Comparison of ENCODE assay signal across 10 cellular contexts in genomic region chr17:7309628-7310027, GRCh38. TPM values are rescaled to one million over a fixed set of nuclear protein-coding genes. Genes with fewer than 3 reads are reported as not detected.
DNase-seq lines count a peak whose midpoint lies in the region; ATAC-seq, FAIRE-seq and TF ChIP-seq lines count a peak whose summit lies in the region.
"Had no signal": no experiment of that assay in that cellular context is flagged by ENCODE, and none has a peak within 500 bp of the region (broad histone marks: within the 10 kb centered on the region; RNA-seq: fewer than 3 reads in every experiment).

No MANE protein-coding gene starts in this region.

- TF ChIP-seq CTCF in cardiac fibroblast (IDR thresholded peaks at IDR 0.05; ENCODE audit: low read depth, low read length) (no peak), natural killer cell (IDR thresholded peaks at IDR 0.05) (no peak), D721Med (IDR thresholded peaks at IDR 0.05; ENCODE audit: insufficient read depth, missing control alignments) (no peak)

- peak overlapping the region; percentile 81 to 99 (median 94) for H3K4me2 ChIP-seq in BLaER1 treated with 17β-estradiol and CSF1 and Interleukin-3, amounts not matched to agents 10 nM and 100 nM

- DNase-seq in cardiac fibroblast (ENCODE audit: low read depth in 2 of 2) (no peak), natural killer cell (peak; percentile 15), epidermal melanocyte (ENCODE audit: insufficient read length, low spot score) (no peak), D721Med (ENCODE audit: insufficient read length, low spot score) (no peak)
- DNase-seq: NCI-H510A treated with DMSO at 0.1 percent for 48 hours had no signal

- no peaks in the 10 kb centered on the region for H3K9me3 Mint-ChIP-seq in natural killer cell

- no peak for ATAC-seq in natural killer cell
- ATAC-seq in HG03432 (IDR thresholded peaks at IDR 0.05; ENCODE audit: unreplicated experiment) = no peak
- no peak for ATAC-seq in activated CD4-positive, CD25-positive, alpha-beta regulatory T cell treated with anti-CD3 and anti-CD28 coated beads, Interleukin-2, amount 50 U/mL, for 24 hours

- peak overlapping the region in 7 of 11 experiments; percentile 94 to 99 (median 99); a peak in 10 of 22 replicates for H3K27ac ChIP-seq in BLaER1 treated with 17β-estradiol and CSF1 and Interleukin-3, amounts not matched to agents 10 nM and 100 nM
- peak overlapping the region; percentile 95 for H3K27ac ChIP-seq in KOPT-K1 (ENCODE audit: low read depth, low read length, poor library complexity, severe bottlenecking)

- peaks cover 17% of the 10 kb centered on the region for H3K36me3 Mint-ChIP-seq in natural killer cell

- H4K20me1 ChIP-seq in BLaER1 treated with 17β-estradiol and CSF1 and Interleukin-3, amounts not matched to agents 10 nM and 100 nM = peaks cover 64 to 69% (median 66%) of the 10 kb centered on the region in 11 experiments

- H3K27me3 Mint-ChIP-seq in natural killer cell (ENCODE audit: low read depth in 2 of 2) = no peaks in the 10 kb centered on the region

- H3K9ac ChIP-seq in BLaER1 treated with 17β-estradiol and CSF1 and Interleukin-3, amounts not matched to agents 10 nM and 100 nM = peak overlapping the region; percentile 94 to 100 (median 98); a peak in 21 of 22 replicates

- H3K27me3 ChIP-seq in BLaER1 treated with 17β-estradiol and CSF1 and Interleukin-3, amounts not matched to agents 10 nM and 100 nM = no peaks in the 10 kb centered on the region
- H3K27me3 ChIP-seq: tibial nerve had no signal

- H3K4me1 Mint-ChIP-seq in natural killer cell = peaks cover 56 to 69% of the 10 kb centered on the region in 2 donors

- peak overlapping the region; percentile 87 to 100 (median 93) for H3K4me3 ChIP-seq in BLaER1 treated with 17β-estradiol and CSF1 and Interleukin-3, amounts not matched to agents 10 nM and 100 nM
- peak overlapping the region; percentile 89 to 93 for H3K4me3 ChIP-seq in cardiac fibroblast (replicated peaks in 1 of 2; ENCODE audit: low read depth in 2 of 2, low read length in 2 of 2)

- H3K4me3 Mint-ChIP-seq in natural killer cell = peak overlapping the region; percentile 85

- peak overlapping the region; percentile 91 to 99 for H3K27ac Mint-ChIP-seq in natural killer cell

- FAIRE-seq in D721Med (lab: Jason Lieb, UNC) = no peak

- H3K4me1 ChIP-seq in BLaER1 treated with 17β-estradiol and CSF1 and Interleukin-3, amounts not matched to agents 10 nM and 100 nM = peaks cover 57 to 68% (median 61%) of the 10 kb centered on the region in 10 experiments

- H3K36me3 ChIP-seq in BLaER1 treated with 17β-estradiol and CSF1 and Interleukin-3, amounts not matched to agents 10 nM and 100 nM = peaks cover 48 to 57% (median 50%) of the 10 kb centered on the region in 11 experiments
- peaks cover 52% of the 10 kb centered on the region for H3K36me3 ChIP-seq in KOPT-K1 (ENCODE audit: insufficient read depth, low read length)

- H3K9me3 ChIP-seq in BLaER1 treated with 17β-estradiol and CSF1 and Interleukin-3, amounts not matched to agents 10 nM and 100 nM (replicated peaks in 1 of 11) = no peaks in the 10 kb centered on the region
- H3K9me3 ChIP-seq in KOPT-K1 (ENCODE audit: insufficient read depth, low read length, poor library complexity, severe bottlenecking) = no peaks in the 10 kb centered on the region
- H3K9me3 ChIP-seq: tibial nerve had no signal

- intact Hi-C loops in natural killer cell (cut with micrococcal nuclease) = loop anchor here (5.0 kb wide), 1 partner anchor 533 kb away; no protein-coding TSS in a partner anchor

RNA-seq across cellular contexts. Expression of gene EIF5A, which starts 2.2 kb away (rescaled TPM):
- 100 to 1,000 TPM; 483 to 608 (median 492) TPM for total RNA-seq in natural killer cell

RNA-seq across cellular contexts. Expression of gene GPS2, which starts 5.5 kb away (rescaled TPM):
- total RNA-seq in natural killer cell = 100 to 1,000 TPM; 132 to 146 (median 133) TPM

RNA-seq across cellular contexts. Expression of gene YBX2, which starts 15.2 kb away (rescaled TPM):
- under 1 TPM in 1 of 3 donors, not detected in 2; 0.05 TPM for total RNA-seq in natural killer cell

RNA-seq across cellular contexts. Expression of gene NEURL4, which starts 19.5 kb away (rescaled TPM):
- total RNA-seq in natural killer cell = 10 to 100 TPM; 48.9 to 57.9 (median 51.4) TPM

RNA-seq across cellular contexts. Expression of gene ACAP1, which starts 26.7 kb away (rescaled TPM):
- total RNA-seq in natural killer cell = 100 to 1,000 TPM; 526 to 590 (median 540) TPM
